13 cellular contexts compared by ENCODE assay signal in the genomic region with DNA sequence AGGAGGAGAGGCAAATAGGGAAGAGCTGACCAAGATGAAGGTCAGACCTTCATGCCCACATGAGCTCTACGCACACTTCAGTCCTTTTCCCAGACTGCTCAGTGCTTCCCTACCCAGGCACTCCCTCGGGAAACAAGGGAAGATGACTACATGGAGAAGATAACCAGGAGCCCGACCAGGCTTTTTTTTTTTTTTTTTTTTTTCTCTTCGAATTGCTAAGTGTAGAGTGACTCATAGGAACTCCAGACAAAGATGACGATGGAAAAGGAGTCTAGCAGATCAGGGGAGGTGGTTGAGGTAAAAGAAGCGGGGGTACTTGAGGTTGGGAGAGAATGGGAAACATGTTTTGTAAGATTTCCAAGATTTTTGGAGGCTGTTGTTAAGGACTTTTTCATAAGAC.
DNase-seq lines count a peak whose midpoint lies in the region; ATAC-seq and TF ChIP-seq lines count a peak whose summit lies in the region.
"Had no signal": no experiment of that assay in that cellular context is flagged by ENCODE, and none has a peak within 500 bp of the region (broad histone marks: within the 10 kb centered on the region; RNA-seq: fewer than 3 reads in every experiment).

No MANE protein-coding gene starts in this region.

- no peaks in the 10 kb centered on the region for H3K27me3 Mint-ChIP-seq in neural crest cell (ENCODE audit: low read depth)
- no peaks in the 10 kb centered on the region for H3K27me3 Mint-ChIP-seq in glutamatergic neuron (ENCODE audit: unreplicated experiment)
- H3K27me3 Mint-ChIP-seq: naive B cell had no signal

- peak overlapping the region; percentile 65 for H3K4me3 Mint-ChIP-seq in neural crest cell
- H3K4me3 Mint-ChIP-seq in glutamatergic neuron (ENCODE audit: unreplicated experiment): no peak overlapping the region
- H3K4me3 Mint-ChIP-seq: CD8-positive, alpha-beta T cell; naive B cell had no signal

- peaks cover 19% of the 10 kb centered on the region for H3K9me3 Mint-ChIP-seq in neural crest cell
- H3K9me3 Mint-ChIP-seq in glutamatergic neuron (ENCODE audit: unreplicated experiment): no peaks in the 10 kb centered on the region
- H3K9me3 Mint-ChIP-seq: CD8-positive, alpha-beta T cell had no signal

- no peak for ATAC-seq in GM21367 (IDR thresholded peaks at IDR 0.05; ENCODE audit: unreplicated experiment)
- ATAC-seq: CD8-positive, alpha-beta T cell had no signal

- DNase-seq in AG08395 (ENCODE audit: low spot score): peak; percentile 88
- DNase-seq in NCI-H226: peak; percentile 86
- peak; percentile 80 for DNase-seq in fibroblast of peridontal ligament (ENCODE audit: extremely low read depth)
- DNase-seq in neural crest cell (ENCODE audit: low read depth, low spot score): no peak
- no peak for DNase-seq in glutamatergic neuron
- no peak for DNase-seq in retina
- no peak for DNase-seq in NCI-H146 treated with DMSO at 0.1 percent for 48 hours (lab: John Stamatoyannopoulos, UW; ENCODE audit: unreplicated experiment)
- DNase-seq: activated CD4-positive, alpha-beta T cell treated with anti-CD3 and anti-CD28 coated beads for 1 hour; activated naive CD4-positive, alpha-beta T cell treated with Interleukin-2 at 50 U/mL for 16 hours; CD8-positive, alpha-beta T cell; naive B cell; NCI-H1048 had no signal

- no peak for TF ChIP-seq CTCF in neural crest cell (conservative IDR thresholded peaks at IDR 0.05)
- TF ChIP-seq CTCF in glutamatergic neuron (IDR thresholded peaks at IDR 0.05; ENCODE audit: partially characterized antibody, unreplicated experiment): no peak

- H3K4me1 Mint-ChIP-seq in neural crest cell (peaks cover 53% of the 10 kb centered on the region), glutamatergic neuron (ENCODE audit: low read depth, unreplicated experiment) (no peaks in the 10 kb centered on the region)
- H3K4me1 Mint-ChIP-seq: naive B cell had no signal

- H3K36me3 Mint-ChIP-seq in neural crest cell (ENCODE audit: low read depth) (peaks cover 3% of the 10 kb centered on the region), glutamatergic neuron (ENCODE audit: unreplicated experiment) (no peaks in the 10 kb centered on the region)
- H3K36me3 Mint-ChIP-seq: CD8-positive, alpha-beta T cell; naive B cell had no signal

- H3K27ac Mint-ChIP-seq in neural crest cell (ENCODE audit: unreplicated experiment) (peak overlapping the region; percentile 85), glutamatergic neuron (ENCODE audit: unreplicated experiment) (no peak overlapping the region)
- H3K27ac Mint-ChIP-seq: CD8-positive, alpha-beta T cell; naive B cell had no signal

Comparison
In these comparisons a context has a peak if more than half of its experiments do, and no peak if none do; other contexts are left out.
1. DNase-seq: peak in AG08395 (single experiment), NCI-H226 (single experiment) and fibroblast of peridontal ligament (single experiment); none in neural crest cell (single experiment), glutamatergic neuron (single experiment), retina (single experiment) and NCI-H146 treated with DMSO at 0.1 percent for 48 hours (single experiment).